ENCODE assay signal across 19 cellular contexts in genomic region chr7:149023662-149024061, GRCh38. TPM values are rescaled to one million over a fixed set of nuclear protein-coding genes. Genes with fewer than 3 reads are reported as not detected.
DNase-seq lines count a peak whose midpoint lies in the region; ATAC-seq and TF ChIP-seq lines count a peak whose summit lies in the region.
"Had no signal": no experiment of that assay in that cellular context is flagged by ENCODE, and none has a peak within 500 bp of the region (broad histone marks: within the 10 kb centered on the region; RNA-seq: fewer than 3 reads in every experiment).

No MANE protein-coding gene starts in this region.

- H3K9ac ChIP-seq in BLaER1: peak overlapping the region; percentile 47; the same call in 1 of the 2 replicates
- no peak overlapping the region for H3K9ac ChIP-seq in iPS-18a (ENCODE audit: low read length)
- no peak overlapping the region for H3K9ac ChIP-seq in mesendoderm (ENCODE audit: low read length)

- peaks cover 80% of the 10 kb centered on the region for H4K20me1 ChIP-seq in BLaER1

- no peak overlapping the region for H2BK120ac ChIP-seq in mesendoderm (ENCODE audit: low read depth, low read length)

- ATAC-seq in T-helper 17 cell: no peak
- ATAC-seq: HCT116, HepG2, Panc1, SK-N-SH treated with all-trans-retinoic acid at 6 μM for 48 hours had no signal

- no peak for TF ChIP-seq EP300 in esophagus muscularis mucosa (IDR thresholded peaks at IDR 0.05)

- H2AK5ac ChIP-seq in mesendoderm (ENCODE audit: low read length): no peak overlapping the region

- no peak overlapping the region for H4K5ac ChIP-seq in mesendoderm (ENCODE audit: low read length)

- H3K79me1 ChIP-seq in mesendoderm (ENCODE audit: low read length): peaks cover 25% of the 10 kb centered on the region

- H3K9me3 ChIP-seq in BLaER1: no peaks in the 10 kb centered on the region
- no peaks in the 10 kb centered on the region for H3K9me3 ChIP-seq in T-helper 17 cell (ENCODE audit: control insufficient read depth, low read length, poor library complexity, severe bottlenecking)
- H3K9me3 ChIP-seq in iPS-18a (ENCODE audit: control insufficient read depth, low read depth, low read length): no peaks in the 10 kb centered on the region
- no peaks in the 10 kb centered on the region for H3K9me3 ChIP-seq in esophagus muscularis mucosa
- H3K9me3 ChIP-seq: ovary had no signal

- H2BK5ac ChIP-seq in mesendoderm (ENCODE audit: low read length): no peak overlapping the region

- H3K27ac ChIP-seq in BLaER1 (no peak overlapping the region; the same call in 1 of the 2 replicates), iPS-18a (ENCODE audit: low read length) (peak overlapping the region; percentile 52), esophagus muscularis mucosa (replicated peaks in 1 of 4) (no peak overlapping the region), mesendoderm (ENCODE audit: low read depth, low read length) (no peak overlapping the region)
- H3K27ac ChIP-seq: ovary had no signal

- H3K36me3 ChIP-seq in BLaER1 (peaks cover 63% of the 10 kb centered on the region), iPS-18a (ENCODE audit: control insufficient read depth, low read depth, low read length) (peaks cover 26% of the 10 kb centered on the region), esophagus muscularis mucosa (peaks cover 0 to 26% (median 21%) of the 10 kb centered on the region in 4 donors), mesendoderm (ENCODE audit: control insufficient read depth, insufficient read depth, low read length) (peaks cover 7% of the 10 kb centered on the region)
- H3K36me3 ChIP-seq: ovary had no signal

- H2BK15ac ChIP-seq in mesendoderm (replicated peaks; ENCODE audit: low read depth): no peak overlapping the region

- no peak overlapping the region for H3K4ac ChIP-seq in mesendoderm (ENCODE audit: low read depth, low read length)

- no peak overlapping the region for H3K18ac ChIP-seq in mesendoderm (ENCODE audit: low read length)

- H3K4me1 Mint-ChIP-seq in T-helper 17 cell: peaks cover 47% of the 10 kb centered on the region

- H3K4me1 ChIP-seq in BLaER1 (peaks cover 52% of the 10 kb centered on the region), iPS-18a (ENCODE audit: control insufficient read depth, low read depth, low read length) (peaks cover 21% of the 10 kb centered on the region), esophagus muscularis mucosa (peaks cover 11 to 34% (median 19%) of the 10 kb centered on the region in 4 donors), mesendoderm (ENCODE audit: control insufficient read depth, low read depth, low read length) (peaks cover 3% of the 10 kb centered on the region)

- H3K4me3 Mint-ChIP-seq in T-helper 17 cell: no peak overlapping the region

- peaks cover 2% of the 10 kb centered on the region for H3K36me3 Mint-ChIP-seq in T-helper 17 cell (ENCODE audit: low read depth)

- intact Hi-C loops in esophagus muscularis mucosa (cut with DNase I): no loop called here

- H3K4me2 ChIP-seq in BLaER1: 0 out of 2 replicates have a peak overlapping the region, but pooled peaks have one; percentile 32
- no peak overlapping the region for H3K4me2 ChIP-seq in mesendoderm (ENCODE audit: low read length)

- peaks cover 54% of the 10 kb centered on the region for H3K79me2 ChIP-seq in mesendoderm (ENCODE audit: control insufficient read depth, insufficient read depth, low read length)

- DNase-seq in DMS79 treated with DMSO at 0.1 percent for 48 hours (lab: John Stamatoyannopoulos, UW) (peak; percentile 16), T-helper 17 cell (no peak), occipital lobe (lab: John Stamatoyannopoulos, UW) (no peak), epidermal melanocyte (ENCODE audit: insufficient read length, low spot score) (no peak), esophagus muscularis mucosa (ENCODE audit: extremely low spot score) (no peak), mesendoderm (no peak)
- DNase-seq: AML-193, DMS 273 treated with DMSO at 0.1 percent for 48 hours, MV-4-11, NCI-H2029, NCI-H69, ovary, substantia nigra had no signal

- peak overlapping the region; percentile 79 for H3K27ac Mint-ChIP-seq in T-helper 17 cell

- H3K27me3 Mint-ChIP-seq in T-helper 17 cell: no peaks in the 10 kb centered on the region

- H3K56ac ChIP-seq in mesendoderm (ENCODE audit: low read length): no peak overlapping the region

- H3K27me3 ChIP-seq in BLaER1: no peaks in the 10 kb centered on the region
- no peaks in the 10 kb centered on the region for H3K27me3 ChIP-seq in iPS-18a (ENCODE audit: control insufficient read depth, insufficient read depth, low read length)
- no peaks in the 10 kb centered on the region for H3K27me3 ChIP-seq in esophagus muscularis mucosa
- no peaks in the 10 kb centered on the region for H3K27me3 ChIP-seq in mesendoderm (ENCODE audit: insufficient read depth, low read length, poor library complexity)
- H3K27me3 ChIP-seq: ovary had no signal

- WGBS in esophagus muscularis mucosa: 85% methylated on average over 7 of the region's 7 CpGs
- WGBS in mesendoderm (ENCODE audit: extremely low coverage, insufficient coverage, low lambda C conversion rate): no CpG with 5 or more reads among the region's 7 CpGs

- H3K4me3 ChIP-seq in BLaER1 (no peak overlapping the region), iPS-18a (ENCODE audit: low read length) (no peak overlapping the region), esophagus muscularis mucosa (no peak overlapping the region), mesendoderm (ENCODE audit: low read length) (no peak overlapping the region)
- H3K4me3 ChIP-seq: ovary had no signal

- TF ChIP-seq POLR2A in esophagus muscularis mucosa (IDR thresholded peaks at IDR 0.05; ENCODE audit: low read depth): no peak

- no peak overlapping the region for H4K8ac ChIP-seq in mesendoderm (ENCODE audit: low read depth, low read length)

- H3K23ac ChIP-seq in mesendoderm (ENCODE audit: low read length): no peak overlapping the region

- TF ChIP-seq CTCF in esophagus muscularis mucosa (IDR thresholded peaks at IDR 0.05): no peak

RNA-seq across cellular contexts. Expression of gene PDIA4, which starts 4.6 kb away (rescaled TPM):
- total RNA-seq in T-helper 17 cell: 10 to 100 TPM; 42.4 to 49.8 TPM
- total RNA-seq in occipital lobe: 69.6 TPM
- 10 to 100 TPM; 33.2 to 58.1 (median 42.8) TPM for total RNA-seq in esophagus muscularis mucosa
- polyA plus RNA-seq in mesendoderm (2013, experiment 1 of 2): 195 TPM
- polyA plus RNA-seq in mesendoderm (2013, experiment 2 of 2): 202 TPM
